ENCODE assay signal across 29 cellular contexts in genomic region chr7:129212596-129212995, GRCh38. TPM values are rescaled to one million over a fixed set of nuclear protein-coding genes. Genes with fewer than 3 reads are reported as not detected.
"Had no signal": no experiment of that assay in that cellular context is flagged by ENCODE, and none has a peak within 500 bp of the region (broad histone marks: within the 10 kb centered on the region; RNA-seq: fewer than 3 reads in every experiment).

No MANE protein-coding gene starts in this region.

- ATAC-seq: activated CD4-positive, CD25-positive, alpha-beta regulatory T cell treated with anti-CD3 and anti-CD28 coated beads, Interleukin-2, amount 50 U/mL, for 24 hours; activated CD8-positive, alpha-beta T cell treated with anti-CD3 and anti-CD28 coated beads for 36 hours; activated naive CD8-positive, alpha-beta T cell treated with anti-CD3 and anti-CD28 coated beads, Interleukin-2, amount 50 U/mL, for 24 hours; activated T-cell treated with anti-CD3 and anti-CD28 coated beads, Interleukin-2, amount 50 U/mL, for 4 hours; body of pancreas; gastroesophageal sphincter; heart right ventricle; T-helper 17 cell had no signal

- H3K36me3 ChIP-seq: adrenal gland had no signal

- DNase-seq: activated B cell treated with CpG ODN at 0.5 μM for 24 hours; activated CD4-positive, alpha-beta T cell treated with anti-CD3 and anti-CD28 coated beads for 48 hours; activated CD4-positive, alpha-beta T cell treated with anti-CD3 and anti-CD28 coated beads, Interleukin-2, amount 50 U/mL, for 1 hour; activated CD4-positive, alpha-beta T cell treated with anti-CD3 and anti-CD28 coated beads, Interleukin-2, amount 50 U/mL, for 48 hours; activated CD8-positive, alpha-beta memory T cell treated with anti-CD3 and anti-CD28 coated beads for 24 hours; activated CD8-positive, alpha-beta T cell treated with anti-CD3 and anti-CD28 coated beads for 36 hours; activated effector memory CD4-positive, alpha-beta T cell treated with anti-CD3 and anti-CD28 coated beads, Interleukin-2, amount 50 U/mL, for 16 hours; activated naive CD4-positive, alpha-beta T cell treated with anti-CD3 and anti-CD28 coated beads for 36 hours; activated naive CD8-positive, alpha-beta T cell treated with anti-CD3 and anti-CD28 coated beads for 36 hours; activated naive CD8-positive, alpha-beta T cell treated with anti-CD3 and anti-CD28 coated beads, Interleukin-2, amount 50 U/mL, for 24 hours; activated T-cell treated with anti-CD3 and anti-CD28 coated beads, Interleukin-2, amount 50 U/mL, for 4 hours; adrenal gland; amygdala; aorta; body of pancreas; cortex of kidney; effector CD8-positive, alpha-beta T cell; esophagus squamous epithelium; foreskin melanocyte; heart right ventricle; T-helper 17 cell; T1000; WERI-Rb-1 had no signal

- H3K4me1 ChIP-seq: adrenal gland, body of pancreas had no signal

- H3K27ac Mint-ChIP-seq: activated B cell treated with CpG ODN at 0.5 μM for 24 hours; activated CD8-positive, alpha-beta T cell treated with anti-CD3 and anti-CD28 coated beads for 36 hours; activated naive CD4-positive, alpha-beta T cell treated with anti-CD3 and anti-CD28 coated beads for 36 hours; activated naive CD4-positive, alpha-beta T cell treated with anti-CD3 and anti-CD28 coated beads, Interleukin-2, amount 50 U/mL, for 24 hours; activated naive CD8-positive, alpha-beta T cell treated with anti-CD3 and anti-CD28 coated beads for 36 hours; activated naive CD8-positive, alpha-beta T cell treated with anti-CD3 and anti-CD28 coated beads, Interleukin-2, amount 50 U/mL, for 24 hours; activated T-helper 2 cell treated with anti-CD3 and anti-CD28 coated beads, Interferon-gamma antibody, Interleukin-2, Interleukin-4, amounts not matched to agents 10 μg/mL and 5 μg/mL and 100 μg/mL, durations not matched to agents 14 hours and 24 hours and 36 hours; T-helper 17 cell; T-helper 2 cell treated with Interferon-gamma antibody and Interleukin-4, amounts not matched to agents 5 μg/mL and 100 μg/mL, for 36 hours had no signal

- H3K36me3 Mint-ChIP-seq: activated naive CD8-positive, alpha-beta T cell treated with anti-CD3 and anti-CD28 coated beads for 36 hours had no signal

- H3K27ac ChIP-seq: adrenal gland, body of pancreas, epithelial cell of prostate, esophagus squamous epithelium, gastroesophageal sphincter, heart right ventricle, WERI-Rb-1 had no signal

- H3K4me1 Mint-ChIP-seq: activated naive CD4-positive, alpha-beta T cell treated with anti-CD3 and anti-CD28 coated beads, Interleukin-2, amount 50 U/mL, for 24 hours; activated naive CD8-positive, alpha-beta T cell treated with anti-CD3 and anti-CD28 coated beads for 36 hours; activated naive CD8-positive, alpha-beta T cell treated with anti-CD3 and anti-CD28 coated beads, Interleukin-2, amount 50 U/mL, for 24 hours had no signal

- H3K4me3 Mint-ChIP-seq: activated B cell treated with CpG ODN at 0.5 μM for 24 hours; activated CD8-positive, alpha-beta T cell treated with anti-CD3 and anti-CD28 coated beads for 36 hours; activated naive CD4-positive, alpha-beta T cell treated with anti-CD3 and anti-CD28 coated beads for 36 hours; activated naive CD4-positive, alpha-beta T cell treated with anti-CD3 and anti-CD28 coated beads, Interleukin-2, amount 50 U/mL, for 24 hours; activated naive CD8-positive, alpha-beta T cell treated with anti-CD3 and anti-CD28 coated beads for 36 hours; activated naive CD8-positive, alpha-beta T cell treated with anti-CD3 and anti-CD28 coated beads, Interleukin-2, amount 50 U/mL, for 24 hours; activated T-cell treated with anti-CD3 and anti-CD28 coated beads, Interleukin-2, amount 50 U/mL, for 4 hours; T-helper 17 cell; T-helper 2 cell treated with Interferon-gamma antibody and Interleukin-4, amounts not matched to agents 5 μg/mL and 100 μg/mL, for 36 hours had no signal

- H3K9me3 ChIP-seq: adrenal gland, body of pancreas, esophagus squamous epithelium, gastroesophageal sphincter, heart right ventricle had no signal

- H3K4me3 ChIP-seq: adrenal gland, body of pancreas, esophagus squamous epithelium, gastroesophageal sphincter, heart right ventricle had no signal

- H3K27me3 Mint-ChIP-seq: activated B cell treated with CpG ODN at 0.5 μM for 24 hours; activated naive CD4-positive, alpha-beta T cell treated with anti-CD3 and anti-CD28 coated beads, Interleukin-2, amount 50 U/mL, for 24 hours; activated naive CD8-positive, alpha-beta T cell treated with anti-CD3 and anti-CD28 coated beads, Interleukin-2, amount 50 U/mL, for 24 hours had no signal

- H3K27me3 ChIP-seq: adrenal gland, body of pancreas, esophagus squamous epithelium, gastroesophageal sphincter, heart right ventricle had no signal

- H3K9me3 Mint-ChIP-seq: activated B cell treated with CpG ODN at 0.5 μM for 24 hours; activated CD8-positive, alpha-beta T cell treated with anti-CD3 and anti-CD28 coated beads for 36 hours; activated naive CD4-positive, alpha-beta T cell treated with anti-CD3 and anti-CD28 coated beads for 36 hours; activated naive CD4-positive, alpha-beta T cell treated with anti-CD3 and anti-CD28 coated beads, Interleukin-2, amount 50 U/mL, for 24 hours; activated naive CD8-positive, alpha-beta T cell treated with anti-CD3 and anti-CD28 coated beads, Interleukin-2, amount 50 U/mL, for 24 hours; activated T-cell treated with anti-CD3 and anti-CD28 coated beads, Interleukin-2, amount 50 U/mL, for 4 hours; activated T-helper 2 cell treated with anti-CD3 and anti-CD28 coated beads, Interferon-gamma antibody, Interleukin-2, Interleukin-4, amounts not matched to agents 10 μg/mL and 5 μg/mL and 100 μg/mL, durations not matched to agents 14 hours and 24 hours and 36 hours; T-helper 2 cell treated with Interferon-gamma antibody and Interleukin-4, amounts not matched to agents 5 μg/mL and 100 μg/mL, for 36 hours had no signal

RNA-seq across cellular contexts. Expression of gene SMO, which starts 24.2 kb away (rescaled TPM):
- total RNA-seq: T-helper 17 cell had no signal
